In genomic region chr7:922334-923107, GRCh38 we compare ENCODE assay signal across 8 cellular contexts. TPM values are rescaled to one million over a fixed set of nuclear protein-coding genes. Genes with fewer than 3 reads are reported as not detected.
DNase-seq lines count a peak whose midpoint lies in the region; ATAC-seq and TF ChIP-seq lines count a peak whose summit lies in the region.

No MANE protein-coding gene starts in this region.

- no peak for ATAC-seq in CD4-positive, CD25-positive, alpha-beta regulatory T cell (ENCODE audit: low read depth in 2 of 2)
- peak; percentile 43 to 74 for ATAC-seq in natural killer cell treated with Interleukin-12 subunit alpha and Interleukin-12 subunit beta and Interleukin-15 and Interleukin-18, amount 100 ng/mL, for 72 hours
- ATAC-seq in HG03175 (IDR thresholded peaks at IDR 0.05; ENCODE audit: unreplicated experiment) = no peak
- ATAC-seq in GM18519 (IDR thresholded peaks at IDR 0.05; ENCODE audit: low FRiP score, unreplicated experiment) = no peak

- H3K9me2 ChIP-seq in Loucy (replicated peaks; ENCODE audit: low read depth, low read length) = no peaks in the 10 kb centered on the region

- H3K27ac Mint-ChIP-seq in CD4-positive, CD25-positive, alpha-beta regulatory T cell = peak overlapping the region; percentile 56 to 92 (median 82)
- peak overlapping the region; percentile 91 for H3K27ac Mint-ChIP-seq in activated naive CD4-positive, alpha-beta T cell treated with anti-CD3 and anti-CD28 coated beads, Interleukin-2, amount 50 U/mL, for 24 hours
- H3K27ac Mint-ChIP-seq in natural killer cell treated with Interleukin-12 subunit alpha and Interleukin-12 subunit beta and Interleukin-15 and Interleukin-18, amount 100 ng/mL, for 72 hours = peak overlapping the region; percentile 74 to 96

- H3K4me3 ChIP-seq in CD4-positive, CD25-positive, alpha-beta regulatory T cell (ENCODE audit: low read depth, low read length) = peak overlapping the region; percentile 62
- H3K4me3 ChIP-seq in Loucy (ENCODE audit: low read length, poor library complexity, severe bottlenecking) = peak overlapping the region; percentile 86

- no peaks in the 10 kb centered on the region for H3K9me3 Mint-ChIP-seq in CD4-positive, CD25-positive, alpha-beta regulatory T cell
- H3K9me3 Mint-ChIP-seq in activated naive CD4-positive, alpha-beta T cell treated with anti-CD3 and anti-CD28 coated beads, Interleukin-2, amount 50 U/mL, for 24 hours = no peaks in the 10 kb centered on the region
- H3K9me3 Mint-ChIP-seq in natural killer cell treated with Interleukin-12 subunit alpha and Interleukin-12 subunit beta and Interleukin-15 and Interleukin-18, amount 100 ng/mL, for 72 hours = peaks cover 3% of the 10 kb centered on the region

- peaks cover 6% of the 10 kb centered on the region; the same call in 1 of the 2 replicates for H3K79me2 ChIP-seq in Loucy (ENCODE audit: insufficient read depth, low read length)

- H3K27me3 Mint-ChIP-seq in CD4-positive, CD25-positive, alpha-beta regulatory T cell = no peaks in the 10 kb centered on the region
- H3K27me3 Mint-ChIP-seq in activated naive CD4-positive, alpha-beta T cell treated with anti-CD3 and anti-CD28 coated beads, Interleukin-2, amount 50 U/mL, for 24 hours = no peaks in the 10 kb centered on the region
- no peaks in the 10 kb centered on the region for H3K27me3 Mint-ChIP-seq in natural killer cell treated with Interleukin-12 subunit alpha and Interleukin-12 subunit beta and Interleukin-15 and Interleukin-18, amount 100 ng/mL, for 72 hours

- no peak overlapping the region; the same call in 1 of the 2 replicates for H2AFZ ChIP-seq in Loucy (ENCODE audit: low read length)

- no peaks in the 10 kb centered on the region for H4K20me1 ChIP-seq in Loucy (ENCODE audit: insufficient read depth, low read length, poor library complexity, severe bottlenecking)

- no peaks in the 10 kb centered on the region for H3K9me3 ChIP-seq in CD4-positive, CD25-positive, alpha-beta regulatory T cell (ENCODE audit: control insufficient read depth in 2 of 2, low read length in 2 of 2)
- no peaks in the 10 kb centered on the region for H3K9me3 ChIP-seq in Loucy (ENCODE audit: insufficient read depth, low read depth, low read length)

- H3K4me2 ChIP-seq in Loucy (ENCODE audit: low read depth, low read length, poor library complexity, severe bottlenecking) = peak overlapping the region; percentile 94

- H3K4me1 ChIP-seq in CD4-positive, CD25-positive, alpha-beta regulatory T cell (ENCODE audit: control insufficient read depth, insufficient read depth, low read length, poor library complexity, severe bottlenecking) = peaks cover 43% of the 10 kb centered on the region
- peaks cover 40% of the 10 kb centered on the region for H3K4me1 ChIP-seq in Loucy (ENCODE audit: insufficient read depth, low read length, poor library complexity, severe bottlenecking)

- H3K36me3 ChIP-seq in CD4-positive, CD25-positive, alpha-beta regulatory T cell (ENCODE audit: control insufficient read depth, insufficient read depth, low read length) = no peaks in the 10 kb centered on the region
- H3K36me3 ChIP-seq in Loucy (ENCODE audit: insufficient read depth, low read length) = no peaks in the 10 kb centered on the region

- no peaks in the 10 kb centered on the region for H3K27me3 ChIP-seq in CD4-positive, CD25-positive, alpha-beta regulatory T cell (ENCODE audit: control insufficient read depth, insufficient read depth, low read length)
- no peaks in the 10 kb centered on the region for H3K27me3 ChIP-seq in Loucy (ENCODE audit: insufficient read depth, low read length, poor library complexity, severe bottlenecking)

- peak in 1 of 3 donors; percentile 26 for DNase-seq in CD4-positive, CD25-positive, alpha-beta regulatory T cell
- peak; percentile 92 for DNase-seq in natural killer cell treated with Interleukin-12 subunit alpha and Interleukin-12 subunit beta and Interleukin-15 and Interleukin-18, amount 100 ng/mL, for 72 hours (ENCODE audit: low spot score)
- DNase-seq in T1000 (lab: John Stamatoyannopoulos, UW) (no peak), retina (no peak)

- H3K27ac ChIP-seq in CD4-positive, CD25-positive, alpha-beta regulatory T cell (ENCODE audit: insufficient read depth, low read length, poor library complexity, severe bottlenecking) = peak overlapping the region; percentile 83

- H3K4me3 Mint-ChIP-seq in CD4-positive, CD25-positive, alpha-beta regulatory T cell = peak overlapping the region; percentile 84 to 98 (median 89)
- peak overlapping the region; percentile 84 for H3K4me3 Mint-ChIP-seq in activated naive CD4-positive, alpha-beta T cell treated with anti-CD3 and anti-CD28 coated beads, Interleukin-2, amount 50 U/mL, for 24 hours
- peak overlapping the region; percentile 76 for H3K4me3 Mint-ChIP-seq in natural killer cell treated with Interleukin-12 subunit alpha and Interleukin-12 subunit beta and Interleukin-15 and Interleukin-18, amount 100 ng/mL, for 72 hours

- H3K9ac ChIP-seq in Loucy (ENCODE audit: low read depth, low read length, poor library complexity, severe bottlenecking) = peak overlapping the region; percentile 92

- H3F3A ChIP-seq in Loucy (ENCODE audit: low read depth) = no peaks in the 10 kb centered on the region

- TF ChIP-seq CTCF in Loucy (conservative IDR thresholded peaks at IDR 0.05; ENCODE audit: low read length) = no peak

- peaks cover 0 to 35% (median 4%) of the 10 kb centered on the region in 4 donors for H3K4me1 Mint-ChIP-seq in CD4-positive, CD25-positive, alpha-beta regulatory T cell
- H3K4me1 Mint-ChIP-seq in activated naive CD4-positive, alpha-beta T cell treated with anti-CD3 and anti-CD28 coated beads, Interleukin-2, amount 50 U/mL, for 24 hours = peaks cover 31% of the 10 kb centered on the region
- H3K4me1 Mint-ChIP-seq in natural killer cell treated with Interleukin-12 subunit alpha and Interleukin-12 subunit beta and Interleukin-15 and Interleukin-18, amount 100 ng/mL, for 72 hours (ENCODE audit: low read depth in 2 of 2) = peaks cover 27 to 51% of the 10 kb centered on the region in 2 donors

- no peaks in the 10 kb centered on the region for H3K36me3 Mint-ChIP-seq in CD4-positive, CD25-positive, alpha-beta regulatory T cell
- H3K36me3 Mint-ChIP-seq in activated naive CD4-positive, alpha-beta T cell treated with anti-CD3 and anti-CD28 coated beads, Interleukin-2, amount 50 U/mL, for 24 hours = no peaks in the 10 kb centered on the region
- H3K36me3 Mint-ChIP-seq in natural killer cell treated with Interleukin-12 subunit alpha and Interleukin-12 subunit beta and Interleukin-15 and Interleukin-18, amount 100 ng/mL, for 72 hours = no peaks in the 10 kb centered on the region

RNA-seq across cellular contexts. Expression of gene ADAP1, which starts 32.0 kb away (rescaled TPM):
- total RNA-seq in CD4-positive, CD25-positive, alpha-beta regulatory T cell = 5.5 TPM
- 1 to 10 TPM; 2.9 to 8.8 (median 6.2) TPM for polyA plus RNA-seq in CD4-positive, CD25-positive, alpha-beta regulatory T cell
- 100 to 1,000 TPM in 1 of 2 donors, 10 to 100 TPM in 1; 70.6 to 161 TPM for total RNA-seq in natural killer cell treated with Interleukin-12 subunit alpha and Interleukin-12 subunit beta and Interleukin-15 and Interleukin-18, amount 100 ng/mL, for 72 hours

RNA-seq across cellular contexts. Expression of gene GET4, which starts 46.2 kb away (rescaled TPM):
- 67.8 TPM for total RNA-seq in CD4-positive, CD25-positive, alpha-beta regulatory T cell
- 10 to 100 TPM; 23.9 to 30.8 (median 28.4) TPM for polyA plus RNA-seq in CD4-positive, CD25-positive, alpha-beta regulatory T cell
- 10 to 100 TPM; 42.8 to 44.5 TPM for total RNA-seq in natural killer cell treated with Interleukin-12 subunit alpha and Interleukin-12 subunit beta and Interleukin-15 and Interleukin-18, amount 100 ng/mL, for 72 hours

RNA-seq across cellular contexts. Expression of gene COX19, which starts 52.8 kb away (rescaled TPM):
- 36.8 TPM for total RNA-seq in CD4-positive, CD25-positive, alpha-beta regulatory T cell
- 10 to 100 TPM; 18.3 to 30.4 (median 24.8) TPM for polyA plus RNA-seq in CD4-positive, CD25-positive, alpha-beta regulatory T cell
- 10 to 100 TPM; 17.2 to 19.9 TPM for total RNA-seq in natural killer cell treated with Interleukin-12 subunit alpha and Interleukin-12 subunit beta and Interleukin-15 and Interleukin-18, amount 100 ng/mL, for 72 hours

Comparison
In these comparisons a context has a peak if more than half of its experiments do, and no peak if none do; other contexts are left out.
1. ATAC-seq: peak in natural killer cell treated with Interleukin-12 subunit alpha and Interleukin-12 subunit beta and Interleukin-15 and Interleukin-18, amount 100 ng/mL, for 72 hours (2 of 2); none in CD4-positive, CD25-positive, alpha-beta regulatory T cell (0 of 2), HG03175 (single experiment) and GM18519 (single experiment).
2. RNA of gene ADAP1, which starts 32.0 kb away (total RNA-seq): 70.6 to 161 TPM in natural killer cell treated with Interleukin-12 subunit alpha and Interleukin-12 subunit beta and Interleukin-15 and Interleukin-18, amount 100 ng/mL, for 72 hours; 5.5 TPM in CD4-positive, CD25-positive, alpha-beta regulatory T cell (single experiment); every median in the first group is over 10 times any median in the second.
3. Peak in every context shown above with its lines, with median percentiles within 50 percentile points of each other: H3K27ac Mint-ChIP-seq and H3K4me3 Mint-ChIP-seq.